ENCODE assay signal across 9 cellular contexts in genomic region chr4:174318829-174319764, GRCh38. TPM values are rescaled to one million over a fixed set of nuclear protein-coding genes. Genes with fewer than 3 reads are reported as not detected.
DNase-seq lines count a peak whose midpoint lies in the region; ATAC-seq and TF ChIP-seq lines count a peak whose summit lies in the region.
"Had no signal": no experiment of that assay in that cellular context is flagged by ENCODE, and none has a peak within 500 bp of the region (broad histone marks: within the 10 kb centered on the region; RNA-seq: fewer than 3 reads in every experiment).

No MANE protein-coding gene starts in this region.

- DNase-seq in right atrium auricular region (ENCODE audit: low spot score) (no peak), Right ventricle myocardium inferior (ENCODE audit: missing footprints) (no peak), astrocyte of the spinal cord (ENCODE audit: low read depth, low spot score) (peak; percentile 60), right lobe of liver (no peak), HPDE6-E6E7 (ENCODE audit: extremely low spot score) (no peak)
- DNase-seq in stimulated activated naive CD8-positive, alpha-beta T cell treated with anti-CD3 and anti-CD28 coated beads, Interleukin-15, amount 100 ng/mL, for 72 hours = no peak

- H3K4me1 ChIP-seq in right atrium auricular region (no peaks in the 10 kb centered on the region), right lobe of liver (no peaks in the 10 kb centered on the region)

- intact Hi-C loops in Right ventricle myocardium inferior (cut with DNase I) = loop anchor here (5.0 to 10.0 kb wide), 4 partner anchors 102 to 894 kb away; no protein-coding TSS in a partner anchor
- intact Hi-C loops in right lobe of liver (cut with DNase I) = no loop called here

- H3K4me3 Mint-ChIP-seq in stimulated activated naive CD8-positive, alpha-beta T cell treated with anti-CD3 and anti-CD28 coated beads, Interleukin-15, amount 100 ng/mL, for 72 hours = no peak overlapping the region
- H3K4me3 Mint-ChIP-seq: stimulated activated naive CD8-positive, alpha-beta T cell treated with anti-CD3 and anti-CD28 coated beads, Interleukin-15, Interleukin-2, amounts not matched to agents 100 ng/mL and 50 ng/mL, for 24 hours had no signal

- ATAC-seq in Right ventricle myocardium inferior (no peak), right lobe of liver (peak; percentile 36 to 70 (median 59)), HG02938 (IDR thresholded peaks at IDR 0.05; ENCODE audit: unreplicated experiment) (no peak)
- no peak for ATAC-seq in stimulated activated naive CD8-positive, alpha-beta T cell treated with anti-CD3 and anti-CD28 coated beads, Interleukin-15, amount 100 ng/mL, for 72 hours

- H3K27ac ChIP-seq in right atrium auricular region (no peak overlapping the region), right lobe of liver (no peak overlapping the region)

- no peaks in the 10 kb centered on the region for H3K36me3 ChIP-seq in right atrium auricular region
- H3K36me3 ChIP-seq in right lobe of liver = peaks cover 0 to 7% (median 0%) of the 10 kb centered on the region in 4 donors

- in situ Hi-C loops in astrocyte of the spinal cord (cut with HindIII; ENCODE audit: low sequenced_read_pairs) = no loop called here

- H3K9me3 ChIP-seq in right atrium auricular region (no peaks in the 10 kb centered on the region), right lobe of liver (no peaks in the 10 kb centered on the region)

- H3K4me1 Mint-ChIP-seq in stimulated activated naive CD8-positive, alpha-beta T cell treated with anti-CD3 and anti-CD28 coated beads, Interleukin-15, amount 100 ng/mL, for 72 hours = no peaks in the 10 kb centered on the region

- H3K27ac Mint-ChIP-seq in stimulated activated naive CD8-positive, alpha-beta T cell treated with anti-CD3 and anti-CD28 coated beads, Interleukin-15, amount 100 ng/mL, for 72 hours = no peak overlapping the region
- H3K27ac Mint-ChIP-seq: stimulated activated naive CD8-positive, alpha-beta T cell treated with anti-CD3 and anti-CD28 coated beads, Interleukin-15, Interleukin-2, amounts not matched to agents 100 ng/mL and 50 ng/mL, for 24 hours had no signal

- H3K27me3 ChIP-seq in right atrium auricular region (no peaks in the 10 kb centered on the region), right lobe of liver (no peaks in the 10 kb centered on the region)

- 59% methylated on average over 8 of the region's 8 CpGs for WGBS in right lobe of liver (ENCODE audit: insufficient coverage, low coverage, low lambda C conversion rate, missing lambda C conversion rate)

- TF ChIP-seq POLR2A in right lobe of liver (IDR thresholded peaks at IDR 0.05) = no peak

- H3K27me3 Mint-ChIP-seq in stimulated activated naive CD8-positive, alpha-beta T cell treated with anti-CD3 and anti-CD28 coated beads, Interleukin-15, amount 100 ng/mL, for 72 hours = no peaks in the 10 kb centered on the region
- H3K27me3 Mint-ChIP-seq: stimulated activated naive CD8-positive, alpha-beta T cell treated with anti-CD3 and anti-CD28 coated beads, Interleukin-15, Interleukin-2, amounts not matched to agents 100 ng/mL and 50 ng/mL, for 24 hours had no signal

- no peak overlapping the region for H3K4me3 ChIP-seq in right atrium auricular region
- no peak overlapping the region for H3K4me3 ChIP-seq in astrocyte of the spinal cord (ENCODE audit: low read depth, low read length)
- no peak overlapping the region for H3K4me3 ChIP-seq in right lobe of liver

- no peaks in the 10 kb centered on the region for H3K9me3 Mint-ChIP-seq in stimulated activated naive CD8-positive, alpha-beta T cell treated with anti-CD3 and anti-CD28 coated beads, Interleukin-15, amount 100 ng/mL, for 72 hours
- H3K9me3 Mint-ChIP-seq: stimulated activated naive CD8-positive, alpha-beta T cell treated with anti-CD3 and anti-CD28 coated beads, Interleukin-15, Interleukin-2, amounts not matched to agents 100 ng/mL and 50 ng/mL, for 24 hours had no signal

- peak; percentile 59 to 84 for TF ChIP-seq CTCF in right atrium auricular region (IDR thresholded peaks at IDR 0.05)
- peak; percentile 58 for TF ChIP-seq CTCF in LNCAP (IDR thresholded peaks at IDR 0.05)
- peak; percentile 64 for TF ChIP-seq CTCF in astrocyte of the spinal cord (IDR thresholded peaks at IDR 0.05; ENCODE audit: low read depth, low read length)
- TF ChIP-seq CTCF in right lobe of liver (IDR thresholded peaks at IDR 0.05) = peak; percentile 79 to 88 (median 81)

RNA-seq across cellular contexts. Expression of gene CEP44, which starts 35.4 kb away (rescaled TPM):
- 10 to 100 TPM; 11.4 to 11.6 TPM for total RNA-seq in right atrium auricular region
- 9.3 TPM for total RNA-seq in Right ventricle myocardium inferior
- total RNA-seq in right lobe of liver = 1 to 10 TPM; 3.8 to 9.9 (median 7.2) TPM

RNA-seq across cellular contexts. Expression of gene FBXO8, which starts 35.6 kb away (rescaled TPM):
- total RNA-seq in right atrium auricular region = 10 to 100 TPM; 26.3 to 28.0 TPM
- 25.9 TPM for total RNA-seq in Right ventricle myocardium inferior
- 10 to 100 TPM; 22.9 to 73.3 (median 29.3) TPM for total RNA-seq in right lobe of liver

Comparison
In these comparisons a context has a peak if more than half of its experiments do, and no peak if none do; other contexts are left out.
1. ATAC-seq: peak in right lobe of liver (4 of 4); none in Right ventricle myocardium inferior (single experiment), HG02938 (single experiment) and stimulated activated naive CD8-positive, alpha-beta T cell treated with anti-CD3 and anti-CD28 coated beads, Interleukin-15, amount 100 ng/mL, for 72 hours (single experiment).
2. Peak in every context shown above with its lines, with median percentiles within 50 percentile points of each other: CTCF ChIP-seq.